21 cellular contexts compared by ENCODE assay signal in the genomic region with DNA sequence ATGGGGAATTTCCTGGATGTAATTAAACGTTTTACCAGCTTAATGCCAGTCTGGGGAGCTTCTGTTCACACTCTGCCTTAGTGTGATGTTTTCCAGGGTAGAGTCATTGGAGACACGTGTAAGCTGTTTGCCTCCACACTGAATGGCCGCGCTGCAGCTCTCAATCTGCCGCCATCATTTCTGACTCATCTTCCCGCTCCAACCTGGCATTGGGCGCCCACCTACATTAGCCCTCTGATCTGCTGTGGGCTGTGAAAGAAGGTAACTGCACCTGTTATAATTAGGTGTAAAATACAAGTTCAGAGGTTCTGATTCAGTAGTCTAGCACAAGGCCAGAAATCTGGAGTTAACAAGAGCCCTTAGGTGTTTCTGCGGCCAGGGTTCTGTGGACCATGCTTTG.
"Had no signal": no experiment of that assay in that cellular context is flagged by ENCODE, and none has a peak within 500 bp of the region (broad histone marks: within the 10 kb centered on the region; RNA-seq: fewer than 3 reads in every experiment).

No MANE protein-coding gene starts in this region.

- H3K9me3 ChIP-seq: body of pancreas, Peyer's patch had no signal

- H3K4me1 ChIP-seq: body of pancreas had no signal

- ATAC-seq: activated CD8-positive, alpha-beta T cell treated with anti-CD3 and anti-CD28 coated beads, Interleukin-2, amount 10 ng/mL, durations not matched to agents 7 days and 5 days; body of pancreas; T-helper 17 cell; WTC11 had no signal

- H3K9me3 Mint-ChIP-seq: WTC11 had no signal

- H3K4me3 Mint-ChIP-seq: activated CD8-positive, alpha-beta T cell treated with anti-CD3 and anti-CD28 coated beads, Interleukin-2, amount 10 ng/mL, durations not matched to agents 7 days and 5 days; activated naive CD4-positive, alpha-beta T cell treated with anti-CD3 and anti-CD28 coated beads, Interleukin-2, amount 10 ng/mL, durations not matched to agents 7 days and 5 days; activated naive CD8-positive, alpha-beta T cell treated with anti-CD3 and anti-CD28 coated beads, Interleukin-2, amount 10 ng/mL, durations not matched to agents 7 days and 5 days; T-helper 17 cell; WTC11 had no signal

- H3K4me3 ChIP-seq: body of pancreas, Peyer's patch had no signal

- H3K27ac ChIP-seq: body of pancreas, Peyer's patch had no signal

- H3K27ac Mint-ChIP-seq: activated CD8-positive, alpha-beta T cell treated with anti-CD3 and anti-CD28 coated beads, Interleukin-2, amount 10 ng/mL, durations not matched to agents 7 days and 5 days; activated naive CD4-positive, alpha-beta T cell treated with anti-CD3 and anti-CD28 coated beads, Interleukin-2, amount 10 ng/mL, durations not matched to agents 7 days and 5 days; activated naive CD8-positive, alpha-beta T cell treated with anti-CD3 and anti-CD28 coated beads, Interleukin-2, amount 10 ng/mL, durations not matched to agents 7 days and 5 days; T-helper 17 cell; WTC11 had no signal

- H3K4me1 Mint-ChIP-seq: activated naive CD4-positive, alpha-beta T cell treated with anti-CD3 and anti-CD28 coated beads, Interleukin-2, amount 10 ng/mL, durations not matched to agents 7 days and 5 days; activated naive CD8-positive, alpha-beta T cell treated with anti-CD3 and anti-CD28 coated beads, Interleukin-2, amount 10 ng/mL, durations not matched to agents 7 days and 5 days had no signal

- H3K36me3 Mint-ChIP-seq: activated naive CD4-positive, alpha-beta T cell treated with anti-CD3 and anti-CD28 coated beads, Interleukin-2, amount 10 ng/mL, durations not matched to agents 7 days and 5 days; activated naive CD8-positive, alpha-beta T cell treated with anti-CD3 and anti-CD28 coated beads, Interleukin-2, amount 10 ng/mL, durations not matched to agents 7 days and 5 days had no signal

- H3K27me3 ChIP-seq: body of pancreas, Peyer's patch had no signal

- H3K36me3 ChIP-seq: Peyer's patch had no signal

- DNase-seq: activated CD4-positive, alpha-beta T cell treated with anti-CD3 and anti-CD28 coated beads for 48 hours; activated CD4-positive, alpha-beta T cell treated with anti-CD3 and anti-CD28 coated beads, Interleukin-2, amount 50 U/mL, for 4 hours; activated CD4-positive, CD25-positive, alpha-beta regulatory T cell treated with anti-CD3 and anti-CD28 coated beads, Interleukin-2, amount 50 U/mL, for 72 hours; activated CD8-positive, alpha-beta memory T cell treated with anti-CD3 and anti-CD28 coated beads, Interleukin-2, amount 50 U/mL, for 48 hours; activated CD8-positive, alpha-beta T cell treated with anti-CD3 and anti-CD28 coated beads, Interleukin-2, amount 10 ng/mL, durations not matched to agents 7 days and 5 days; activated gamma-delta T cell treated with Interleukin-2 at 50 U/mL for 16 hours; activated naive CD4-positive, alpha-beta T cell treated with anti-CD3 and anti-CD28 coated beads, Interleukin-2, amount 10 ng/mL, durations not matched to agents 7 days and 5 days; activated naive CD8-positive, alpha-beta T cell treated with anti-CD3 and anti-CD28 coated beads, Interleukin-2, amount 10 ng/mL, durations not matched to agents 7 days and 5 days; activated T-cell treated with anti-CD3 and anti-CD28 coated beads, Interleukin-2, amount 50 U/mL, for 1 hour; body of pancreas; MM.1S; NCI-H1105; NCI-H1436 treated with DMSO at 0.1 percent for 48 hours; NCI-H187; NCI-H2081; NCI-H524; Peyer's patch; SHP77 treated with DMSO at 0.1 percent for 48 hours; T-helper 17 cell; T-helper 9 cell had no signal
